Comparison of ENCODE assay signal across 20 cellular contexts in the genomic region with DNA sequence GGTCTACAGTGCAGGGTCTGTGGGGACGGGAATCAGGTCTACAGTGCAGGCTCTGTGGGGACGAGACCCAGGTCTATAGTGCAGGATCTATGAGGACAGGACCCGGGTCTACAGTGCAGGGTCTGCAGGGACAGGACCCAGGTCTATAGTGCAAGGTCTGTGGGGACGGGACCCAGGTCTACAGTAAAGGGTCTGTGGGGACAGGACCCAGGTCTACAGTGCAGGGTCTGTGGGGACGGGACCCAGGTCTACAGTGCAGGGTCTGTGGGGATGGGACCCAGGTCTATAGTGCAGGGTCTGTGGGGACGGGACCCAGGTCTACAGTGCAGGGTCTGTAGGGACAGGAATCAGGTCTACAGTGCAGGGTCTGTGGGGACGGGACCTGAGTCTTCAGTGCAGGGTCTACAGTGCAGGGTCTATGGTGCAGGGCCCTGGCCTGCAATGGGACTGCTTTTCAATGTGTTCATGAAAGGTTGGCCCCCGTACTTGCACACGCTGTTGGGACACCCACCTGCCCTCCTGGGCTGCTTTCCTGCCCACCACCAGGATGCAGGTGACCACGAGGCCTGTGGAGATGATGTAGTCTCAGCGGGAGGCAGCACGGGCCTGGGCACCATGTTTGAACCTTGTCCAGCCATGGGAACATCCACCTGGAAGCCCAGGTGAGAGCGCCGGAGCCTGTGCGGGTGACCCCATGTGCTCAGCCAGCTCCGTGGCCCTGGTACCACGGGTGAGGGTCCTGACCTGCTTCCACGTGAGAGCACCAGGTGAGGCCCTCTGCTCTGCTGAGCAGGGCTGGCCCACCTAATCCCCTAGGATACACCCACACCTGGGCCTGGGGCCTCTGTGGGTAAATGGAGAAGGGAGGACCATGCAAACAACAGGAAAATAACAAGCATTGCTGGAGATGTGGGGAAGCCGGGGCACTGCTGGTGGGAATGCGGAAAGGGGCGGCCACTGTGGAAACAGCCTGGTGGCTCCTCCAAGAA.
"Had no signal": no experiment of that assay in that cellular context is flagged by ENCODE, and none has a peak within 500 bp of the region (broad histone marks: within the 10 kb centered on the region; RNA-seq: fewer than 3 reads in every experiment).

No MANE protein-coding gene starts in this region.

- H3K27me3 ChIP-seq: hepatocyte, right lobe of liver had no signal

- H3K27ac ChIP-seq: colonic mucosa, hepatocyte, psoas muscle, right lobe of liver, spleen, thoracic aorta, transverse colon had no signal

- H3K79me2 ChIP-seq: hepatocyte had no signal

- H3K9me3 ChIP-seq: colonic mucosa, psoas muscle, right lobe of liver, spleen, thoracic aorta, transverse colon had no signal

- H3K4me1 ChIP-seq: colonic mucosa had no signal

- ATAC-seq: natural killer cell treated with Interleukin-12 subunit alpha and Interleukin-12 subunit beta and Interleukin-15 and Interleukin-18, amount 100 ng/mL, for 72 hours; psoas muscle; right lobe of liver; stimulated activated naive B cell treated with anti-CD40 and anti-IgM and Interleukin-4, amounts not matched to agents 10 μg/mL and 1 μg/mL and 100 μg/mL, for 72 hours; stimulated activated naive CD8-positive, alpha-beta T cell treated with anti-CD3 and anti-CD28 coated beads, Interleukin-15, amount 100 ng/mL, for 72 hours had no signal

- H3K36me3 ChIP-seq: colonic mucosa, right lobe of liver, spleen, thoracic aorta, transverse colon had no signal

- H3K4me3 ChIP-seq: colonic mucosa, hepatocyte, psoas muscle, right lobe of liver, spleen, thoracic aorta, transverse colon had no signal

- H3K4me2 ChIP-seq: hepatocyte had no signal

- DNase-seq: cerebellar nuclear complex; colonic mucosa; effector CD8-positive, alpha-beta T cell; foreskin melanocyte; kidney glomerular epithelial cell; midbrain; retina; spleen; stimulated activated CD4-positive, alpha-beta T cell treated with anti-CD3 and anti-CD28 coated beads, Interleukin-15, amount 100 ng/mL, for 24 hours; stimulated activated CD4-positive, alpha-beta T cell treated with anti-CD3 and anti-CD28 coated beads, Interleukin-2, amount 100 ng/mL, for 24 hours; stimulated activated CD4-positive, alpha-beta T cell treated with anti-CD3 and anti-CD28 coated beads, Interleukin-4, amount 100 ng/mL, for 4 hours; stimulated activated naive B cell treated with anti-CD40 and anti-IgM and Interleukin-4, amounts not matched to agents 10 μg/mL and 1 μg/mL and 100 μg/mL, for 72 hours; stimulated activated naive CD8-positive, alpha-beta T cell treated with anti-CD3 and anti-CD28 coated beads, Interleukin-15, amount 100 ng/mL, for 72 hours; transverse colon had no signal

- H2AFZ ChIP-seq: hepatocyte had no signal

- H3K4me1 Mint-ChIP-seq: memory B cell; stimulated activated naive B cell treated with anti-CD40 and anti-IgM and Interleukin-4, amounts not matched to agents 10 μg/mL and 1 μg/mL and 100 μg/mL, for 72 hours had no signal

- H3K9me3 Mint-ChIP-seq: memory B cell; natural killer cell treated with Interleukin-12 subunit alpha and Interleukin-12 subunit beta and Interleukin-15 and Interleukin-18, amount 100 ng/mL, for 72 hours; stimulated activated naive CD8-positive, alpha-beta T cell treated with anti-CD3 and anti-CD28 coated beads, Interleukin-15, amount 100 ng/mL, for 72 hours had no signal

- H3K27ac Mint-ChIP-seq: memory B cell; natural killer cell treated with Interleukin-12 subunit alpha and Interleukin-12 subunit beta and Interleukin-15 and Interleukin-18, amount 100 ng/mL, for 72 hours; stimulated activated naive B cell treated with anti-CD40 and anti-IgM and Interleukin-4, amounts not matched to agents 10 μg/mL and 1 μg/mL and 100 μg/mL, for 72 hours had no signal

- H3K36me3 Mint-ChIP-seq: memory B cell; natural killer cell treated with Interleukin-12 subunit alpha and Interleukin-12 subunit beta and Interleukin-15 and Interleukin-18, amount 100 ng/mL, for 72 hours; stimulated activated naive B cell treated with anti-CD40 and anti-IgM and Interleukin-4, amounts not matched to agents 10 μg/mL and 1 μg/mL and 100 μg/mL, for 72 hours had no signal

- H3K4me3 Mint-ChIP-seq: memory B cell; natural killer cell treated with Interleukin-12 subunit alpha and Interleukin-12 subunit beta and Interleukin-15 and Interleukin-18, amount 100 ng/mL, for 72 hours; stimulated activated naive B cell treated with anti-CD40 and anti-IgM and Interleukin-4, amounts not matched to agents 10 μg/mL and 1 μg/mL and 100 μg/mL, for 72 hours; stimulated activated naive CD8-positive, alpha-beta T cell treated with anti-CD3 and anti-CD28 coated beads, Interleukin-15, amount 100 ng/mL, for 72 hours had no signal
